Comparison of ENCODE assay signal across 1 cellular context in the genomic region with DNA sequence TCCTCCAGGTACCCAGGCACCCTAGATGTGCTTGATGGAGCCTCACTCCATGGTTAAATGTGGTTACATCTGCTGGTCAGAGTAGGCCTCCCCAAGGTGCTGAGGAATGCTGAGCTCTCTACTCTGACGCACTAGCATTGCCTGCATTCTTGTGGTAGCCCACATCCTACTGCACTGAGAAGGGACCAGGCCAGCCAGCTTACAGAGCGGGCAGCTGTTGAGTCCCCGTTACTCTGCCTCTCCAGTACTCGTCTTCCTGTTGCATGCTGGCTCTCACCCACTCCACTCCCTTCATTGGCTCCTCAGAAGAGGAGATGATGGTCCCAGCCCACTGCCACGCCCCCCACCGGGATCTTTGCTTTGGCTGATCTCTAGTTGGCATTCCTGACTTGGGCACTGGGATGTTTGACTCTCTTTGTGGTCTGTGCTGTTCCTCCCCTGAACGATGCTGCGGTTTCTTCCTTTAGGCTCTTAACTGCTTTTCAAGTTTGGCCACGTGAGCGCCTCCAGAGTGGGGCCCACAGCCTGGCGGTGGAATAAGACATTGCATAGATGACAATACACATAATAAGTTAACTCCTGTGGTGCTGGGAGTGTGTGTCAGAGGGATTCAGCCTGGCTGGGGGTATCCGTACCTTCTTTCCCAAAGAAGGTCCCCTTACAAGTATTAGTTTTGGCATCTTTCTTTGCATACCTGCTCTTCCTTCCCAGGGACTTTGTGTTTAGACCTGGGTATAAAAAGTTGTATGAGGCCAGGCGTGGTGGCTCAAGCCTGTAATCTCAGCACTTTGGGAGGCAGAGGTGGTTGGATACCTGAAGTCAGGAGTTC.
A peak's percentile ranks its signal among the peaks of the same experiment; 100 is the strongest.
TF ChIP-seq lines count a peak whose summit lies in the region.

No MANE protein-coding gene starts in this region.

TF ChIP-seq in HCT116, 20 proteins besides CTCF, POLR2A, EP300 and RAD21 (continued from another document):
- TF ChIP-seq, protein P1, sequence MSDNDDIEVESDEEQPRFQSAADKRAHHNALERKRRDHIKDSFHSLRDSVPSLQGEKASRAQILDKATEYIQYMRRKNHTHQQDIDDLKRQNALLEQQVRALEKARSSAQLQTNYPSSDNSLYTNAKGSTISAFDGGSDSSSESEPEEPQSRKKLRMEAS (IDR thresholded peaks at IDR 0.05): peak; percentile 70
- peak; percentile 84 for TF ChIP-seq CBX3 (IDR thresholded peaks at IDR 0.05; ENCODE audit: low read depth)
- no peak for TF ChIP-seq YY1 (IDR thresholded peaks at IDR 0.05; ENCODE audit: extremely low read depth, insufficient replicate concordance, low read depth, low read length)
- peak; percentile 87 for TF ChIP-seq SP1 (IDR thresholded peaks at IDR 0.05; ENCODE audit: low read depth)
- TF ChIP-seq ATF3 (IDR thresholded peaks at IDR 0.05): no peak
- no peak for TF ChIP-seq TCF7L2 (IDR thresholded peaks at IDR 0.05; ENCODE audit: borderline replicate concordance, extremely low read depth, insufficient read depth, insufficient read length)
